ENCODE assay signal across 1 cellular context in genomic region chr10:86710987-86711236, GRCh38.
TF ChIP-seq lines count a peak whose summit lies in the region.

No MANE protein-coding gene starts in this region.

TF ChIP-seq in HepG2, 621 proteins besides CTCF, POLR2A, EP300 and RAD21 (continues in another document):
- TF ChIP-seq ZNF687 (CRISPR knock-in tag; IDR thresholded peaks at IDR 0.05) (peak; percentile 89), RXRA (CRISPR knock-in tag; IDR thresholded peaks at IDR 0.05) (peak; percentile 52), HNF1B (CRISPR knock-in tag; IDR thresholded peaks at IDR 0.05) (0 out of 2 replicates have a peak, but pooled peaks have one; percentile 18), ZNF225 (CRISPR knock-in tag; IDR thresholded peaks at IDR 0.05) (0 out of 2 replicates have a peak, but pooled peaks have one; percentile 5), MXI1 (IDR thresholded peaks at IDR 0.05; ENCODE audit: borderline replicate concordance, low read depth, low read length) (0 out of 3 replicates have a peak, but pooled peaks have one; percentile 36), ZNF614 (CRISPR knock-in tag; IDR thresholded peaks at IDR 0.05; ENCODE audit: borderline replicate concordance) (peak; percentile 66; the same call in 1 of the 2 replicates), CENPT (CRISPR knock-in tag; IDR thresholded peaks at IDR 0.05; ENCODE audit: low read depth) (0 out of 2 replicates have a peak, but pooled peaks have one; percentile 30), GABPA (IDR thresholded peaks at IDR 0.05; ENCODE audit: low read depth, low read length) (peak; percentile 48), GABPA (CRISPR knock-in tag; IDR thresholded peaks at IDR 0.05; ENCODE audit: low read depth) (peak; percentile 62), KAT8 (CRISPR knock-in tag; IDR thresholded peaks at IDR 0.05) (peak; percentile 67; the same call in 1 of the 2 replicates), CAMTA2 (CRISPR knock-in tag; IDR thresholded peaks at IDR 0.05; ENCODE audit: borderline replicate concordance) (no peak), YEATS4 (CRISPR knock-in tag; IDR thresholded peaks at IDR 0.05; ENCODE audit: borderline replicate concordance) (no peak), ZNF501 (CRISPR knock-in tag; IDR thresholded peaks at IDR 0.05) (0 out of 2 replicates have a peak, but pooled peaks have one; percentile 30), HNRNPLL (IDR thresholded peaks at IDR 0.05; ENCODE audit: low read depth, low read length, poor library complexity, severe bottlenecking) (no peak), MXD4 (CRISPR knock-in tag; IDR thresholded peaks at IDR 0.05) (0 out of 2 replicates have a peak, but pooled peaks have one; percentile 37), HNF4G (IDR thresholded peaks at IDR 0.05; ENCODE audit: borderline replicate concordance, low read depth, low read length) (no peak), HNF4G (CRISPR knock-in tag; IDR thresholded peaks at IDR 0.05; ENCODE audit: borderline replicate concordance, low read depth) (0 out of 2 replicates have a peak, but pooled peaks have one; percentile 28), YEATS2 (CRISPR knock-in tag; IDR thresholded peaks at IDR 0.05; ENCODE audit: borderline replicate concordance) (0 out of 2 replicates have a peak, but pooled peaks have one; percentile 72), ZNF331 (CRISPR knock-in tag; IDR thresholded peaks at IDR 0.05) (0 out of 2 replicates have a peak, but pooled peaks have one; percentile 14), ZNF788 (CRISPR knock-in tag; IDR thresholded peaks at IDR 0.05; ENCODE audit: borderline replicate concordance) (0 out of 2 replicates have a peak, but pooled peaks have one; percentile 54), ELF1 (CRISPR knock-in tag; IDR thresholded peaks at IDR 0.05) (0 out of 2 replicates have a peak, but pooled peaks have one; percentile 25), ZNF704 (CRISPR knock-in tag; IDR thresholded peaks at IDR 0.05; ENCODE audit: borderline replicate concordance) (no peak), ZNF576 (CRISPR knock-in tag; IDR thresholded peaks at IDR 0.05) (0 out of 2 replicates have a peak, but pooled peaks have one; percentile 66), ARID3A (IDR thresholded peaks at IDR 0.05; ENCODE audit: low read depth, low read length) (no peak), CBFB (CRISPR knock-in tag; IDR thresholded peaks at IDR 0.05) (0 out of 2 replicates have a peak, but pooled peaks have one; percentile 22), ZNF607 (CRISPR knock-in tag; IDR thresholded peaks at IDR 0.05; ENCODE audit: borderline replicate concordance) (no peak), ATF2 (CRISPR knock-in tag; IDR thresholded peaks at IDR 0.05) (0 out of 2 replicates have a peak, but pooled peaks have one; percentile 46), USF2 (IDR thresholded peaks at IDR 0.05; ENCODE audit: low read depth, low read length) (no peak), USF2 (CRISPR knock-in tag; IDR thresholded peaks at IDR 0.05; ENCODE audit: borderline replicate concordance) (no peak), ARHGAP35 (CRISPR knock-in tag; IDR thresholded peaks at IDR 0.05; ENCODE audit: borderline replicate concordance) (0 out of 2 replicates have a peak, but pooled peaks have one; percentile 73), TRIM22 (IDR thresholded peaks at IDR 0.05) (no peak), ELF4 (CRISPR knock-in tag; IDR thresholded peaks at IDR 0.05; ENCODE audit: borderline replicate concordance) (no peak), ZNF136 (CRISPR knock-in tag; IDR thresholded peaks at IDR 0.05; ENCODE audit: low read depth) (no peak), ZNF746 (CRISPR knock-in tag; IDR thresholded peaks at IDR 0.05) (0 out of 2 replicates have a peak, but pooled peaks have one; percentile 56), ZNF121 (CRISPR knock-in tag; IDR thresholded peaks at IDR 0.05) (0 out of 2 replicates have a peak, but pooled peaks have one; percentile 50), ZNF280D (CRISPR knock-in tag; IDR thresholded peaks at IDR 0.05) (peak; percentile 40; the same call in 1 of the 2 replicates), MXD1 (CRISPR knock-in tag; IDR thresholded peaks at IDR 0.05) (peak; percentile 74; the same call in 1 of the 2 replicates), HCFC1 (IDR thresholded peaks at IDR 0.05; ENCODE audit: low read depth, low read length) (no peak)
